ENCODE assay signal across 9 cellular contexts in genomic region chr15:71103102-71103676, GRCh38. TPM values are rescaled to one million over a fixed set of nuclear protein-coding genes. Genes with fewer than 3 reads are reported as not detected.
DNase-seq lines count a peak whose midpoint lies in the region; ATAC-seq and TF ChIP-seq lines count a peak whose summit lies in the region.
"Had no signal": no experiment of that assay in that cellular context is flagged by ENCODE, and none has a peak within 500 bp of the region (broad histone marks: within the 10 kb centered on the region; RNA-seq: fewer than 3 reads in every experiment).

No MANE protein-coding gene starts in this region.

- peak; percentile 66 for ATAC-seq in GM18505 (IDR thresholded peaks at IDR 0.05; ENCODE audit: unreplicated experiment)
- peak; percentile 85 for ATAC-seq in HG03159 (IDR thresholded peaks at IDR 0.05; ENCODE audit: unreplicated experiment)
- peak; percentile 83 for ATAC-seq in left lobe of liver
- no peak for ATAC-seq in activated naive CD8-positive, alpha-beta T cell treated with anti-CD3 and anti-CD28 coated beads, Interleukin-2, amount 50 U/mL, for 24 hours

- no peak overlapping the region for H3K27ac ChIP-seq in VCaP

- DNase-seq in left lobe of liver (ENCODE audit: low spot score) (peak; percentile 46), kidney glomerular epithelial cell (lab: John Stamatoyannopoulos, UW) (no peak), HuH-7 (ENCODE audit: low spot score) (no peak), CD1c-positive myeloid dendritic cell (ENCODE audit: extremely low spot score) (no peak)
- DNase-seq in activated naive CD8-positive, alpha-beta T cell treated with anti-CD3 and anti-CD28 coated beads, Interleukin-2, amount 50 U/mL, for 24 hours: no peak

- H3K27ac Mint-ChIP-seq in activated naive CD8-positive, alpha-beta T cell treated with anti-CD3 and anti-CD28 coated beads, Interleukin-2, amount 50 U/mL, for 24 hours: no peak overlapping the region

- peak; percentile 83 for TF ChIP-seq CTCF in VCaP (conservative IDR thresholded peaks at IDR 0.05)

- no peak for TF ChIP-seq POLR2A in GM18505 (IDR thresholded peaks at IDR 0.05; ENCODE audit: borderline replicate concordance, extremely low read depth, insufficient read depth, insufficient read length)

- H3K4me1 Mint-ChIP-seq in activated naive CD8-positive, alpha-beta T cell treated with anti-CD3 and anti-CD28 coated beads, Interleukin-2, amount 50 U/mL, for 24 hours: no peaks in the 10 kb centered on the region

- H3K4me3 Mint-ChIP-seq in activated naive CD8-positive, alpha-beta T cell treated with anti-CD3 and anti-CD28 coated beads, Interleukin-2, amount 50 U/mL, for 24 hours: no peak overlapping the region

- H3K9me3 Mint-ChIP-seq in activated naive CD8-positive, alpha-beta T cell treated with anti-CD3 and anti-CD28 coated beads, Interleukin-2, amount 50 U/mL, for 24 hours: no peaks in the 10 kb centered on the region

- peaks cover 6% of the 10 kb centered on the region for H3K27me3 Mint-ChIP-seq in activated naive CD8-positive, alpha-beta T cell treated with anti-CD3 and anti-CD28 coated beads, Interleukin-2, amount 50 U/mL, for 24 hours

- H3K36me3 Mint-ChIP-seq in activated naive CD8-positive, alpha-beta T cell treated with anti-CD3 and anti-CD28 coated beads, Interleukin-2, amount 50 U/mL, for 24 hours (ENCODE audit: low read depth): no peaks in the 10 kb centered on the region

RNA-seq across cellular contexts. Expression of gene THSD4, which starts 12.1 kb away (rescaled TPM):
- total RNA-seq in left lobe of liver: 19.5 TPM
- total RNA-seq: T-helper 2 cell treated with Interferon-gamma antibody and Interleukin-4, amounts not matched to agents 100 ng/mL and 5 ng/mL, for 36 hours had no signal
